ENCODE assay signal across 1 cellular context in the genomic region with DNA sequence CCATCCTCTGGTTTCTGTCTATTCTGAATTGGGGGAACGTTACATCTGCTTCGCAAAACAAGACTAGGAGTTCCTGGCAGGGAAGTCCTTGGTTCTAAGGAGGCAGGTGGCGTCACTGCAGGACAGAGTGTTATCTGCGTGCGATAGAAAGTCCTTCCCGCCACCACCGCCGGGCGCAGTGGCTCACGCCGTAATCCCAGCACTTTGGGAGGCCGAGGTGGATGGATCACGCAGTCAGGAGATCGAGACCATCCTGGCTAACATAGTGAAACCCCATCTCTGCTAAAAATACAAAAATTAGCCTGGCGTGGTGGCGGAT.
A peak's percentile ranks its signal among the peaks of the same experiment; 100 is the strongest.
TF ChIP-seq lines count a peak whose summit lies in the region.

No MANE protein-coding gene starts in this region.

TF ChIP-seq in K562, 482 proteins besides CTCF, POLR2A, EP300 and RAD21:
- 0 out of 2 replicates have a peak, but pooled peaks have one; percentile 24 for TF ChIP-seq CXXC5 (CRISPR knock-in tag; IDR thresholded peaks at IDR 0.05)
